ENCODE assay signal across 20 cellular contexts in the genomic region with DNA sequence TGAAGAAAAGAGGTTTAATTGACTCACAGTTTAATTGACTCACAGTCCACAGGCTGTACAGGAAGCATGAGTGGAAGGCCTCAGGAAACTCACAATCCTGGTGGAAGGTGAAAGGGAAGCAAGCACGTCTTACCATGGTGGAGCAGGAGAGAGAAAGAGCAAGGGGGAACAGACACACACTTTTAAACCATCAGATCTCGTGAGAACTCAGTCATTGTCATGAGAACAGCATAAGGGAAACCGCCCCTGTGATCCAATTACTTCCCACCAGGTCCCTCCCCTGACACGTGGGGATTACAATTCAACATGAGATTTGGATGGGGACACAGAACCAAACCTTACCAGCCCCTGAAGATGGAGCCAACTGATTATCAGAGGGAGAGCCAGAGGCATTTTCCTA.
"Had no signal": no experiment of that assay in that cellular context is flagged by ENCODE, and none has a peak within 500 bp of the region (broad histone marks: within the 10 kb centered on the region; RNA-seq: fewer than 3 reads in every experiment).

No MANE protein-coding gene starts in this region.

- ATAC-seq: activated T-cell treated with anti-CD3 and anti-CD28 coated beads, Interleukin-2, amount 50 U/mL, for 4 hours; effector memory CD8-positive, alpha-beta T cell; sciatic nerve; stimulated activated effector memory CD8-positive, alpha-beta T cell treated with anti-CD3 and anti-CD28 coated beads, Interleukin-12 subunit alpha, Interleukin-12 subunit beta, amount 100 ng/mL, for 72 hours had no signal

- FAIRE-seq: frontal cortex had no signal

- DNase-seq: activated CD4-positive, alpha-beta T cell treated with anti-CD3 and anti-CD28 coated beads, Interleukin-2, amount 50 U/mL, for 1 hour; activated CD4-positive, CD25-positive, alpha-beta regulatory T cell treated with anti-CD3 and anti-CD28 coated beads, Interleukin-2, amount 50 U/mL, for 72 hours; activated CD8-positive, alpha-beta memory T cell treated with anti-CD3 and anti-CD28 coated beads, Interleukin-2, amount 50 U/mL, for 4 hours; activated naive CD4-positive, alpha-beta T cell treated with anti-CD3 and anti-CD28 coated beads, Interleukin-2, amount 50 U/mL, for 16 hours; activated T-cell treated with anti-CD3 and anti-CD28 coated beads, Interleukin-2, amount 50 U/mL, for 4 hours; effector memory CD8-positive, alpha-beta T cell; erythroblast; head of caudate nucleus; left ventricle myocardium inferior; midbrain; stimulated activated CD4-positive, alpha-beta T cell treated with anti-CD3 and anti-CD28 coated beads, Interleukin-4, amount 100 ng/mL, for 24 hours; stomach; T1000 had no signal

- H3K36me3 ChIP-seq: ascending aorta, breast epithelium, left ventricle myocardium inferior, stomach had no signal

- H3K27me3 ChIP-seq: ascending aorta, breast epithelium, stomach had no signal

- H3K4me1 ChIP-seq: ascending aorta, breast epithelium, left ventricle myocardium inferior had no signal

- H3K4me3 ChIP-seq: ascending aorta, breast epithelium, left ventricle myocardium inferior, smooth muscle cell, stomach had no signal

- H3K27ac ChIP-seq: ascending aorta, breast epithelium, left ventricle myocardium inferior, parathyroid adenoma had no signal
